Comparison of ENCODE assay signal across 8 cellular contexts in genomic region chr5:65482727-65483473, GRCh38. TPM values are rescaled to one million over a fixed set of nuclear protein-coding genes. Genes with fewer than 3 reads are reported as not detected.
A peak's percentile ranks its signal among the peaks of the same experiment; 100 is the strongest.
DNase-seq lines count a peak whose midpoint lies in the region; ATAC-seq and TF ChIP-seq lines count a peak whose summit lies in the region.

No MANE protein-coding gene starts in this region.

- no peak overlapping the region for H3K23ac ChIP-seq in trophoblast cell (ENCODE audit: low read length)

- no peaks in the 10 kb centered on the region for H3K27me3 Mint-ChIP-seq in activated CD4-positive, alpha-beta T cell treated with anti-CD3 and anti-CD28 coated beads for 36 hours
- H3K27me3 Mint-ChIP-seq in activated naive CD8-positive, alpha-beta T cell treated with anti-CD3 and anti-CD28 coated beads for 36 hours, result no peaks in the 10 kb centered on the region

- H3K18ac ChIP-seq in trophoblast cell (ENCODE audit: low read length), result peak overlapping the region; percentile 57

- TF ChIP-seq CTCF in NB4 (IDR thresholded peaks at IDR 0.05; ENCODE audit: low read depth, low read length), result no peak
- TF ChIP-seq CTCF in heart right ventricle (IDR thresholded peaks at IDR 0.05), result no peak

- H3K79me2 ChIP-seq in trophoblast cell (ENCODE audit: control insufficient read depth, insufficient read depth, low read length, poor library complexity), result peaks cover 7% of the 10 kb centered on the region

- H3K4me1 Mint-ChIP-seq in activated CD4-positive, alpha-beta T cell treated with anti-CD3 and anti-CD28 coated beads for 36 hours, result peaks cover 10% of the 10 kb centered on the region
- peaks cover 12% of the 10 kb centered on the region for H3K4me1 Mint-ChIP-seq in activated naive CD8-positive, alpha-beta T cell treated with anti-CD3 and anti-CD28 coated beads for 36 hours

- no peaks in the 10 kb centered on the region for H3K9me3 Mint-ChIP-seq in activated CD4-positive, alpha-beta T cell treated with anti-CD3 and anti-CD28 coated beads for 36 hours (ENCODE audit: low read depth)
- no peaks in the 10 kb centered on the region for H3K9me3 Mint-ChIP-seq in activated naive CD8-positive, alpha-beta T cell treated with anti-CD3 and anti-CD28 coated beads for 36 hours

- peak overlapping the region; percentile 53 for H3K4ac ChIP-seq in trophoblast cell (ENCODE audit: low read depth, low read length)

- H4K91ac ChIP-seq in trophoblast cell (ENCODE audit: low read depth, low read length), result peak overlapping the region; percentile 76

- H3K9ac ChIP-seq in trophoblast cell (ENCODE audit: low read length), result no peak overlapping the region

- 1% methylated on average over 12 of the region's 12 CpGs for WGBS in heart right ventricle, 2 donors
- WGBS in trophoblast cell (ENCODE audit: extremely low coverage, insufficient coverage, insufficient read length), result no CpG with 5 or more reads among the region's 12 CpGs

- H3K14ac ChIP-seq in trophoblast cell (ENCODE audit: low read length), result peak overlapping the region; percentile 80

- H3K4me3 ChIP-seq in NB4 (ENCODE audit: low read depth, low read length), result peak overlapping the region; percentile 89
- H3K4me3 ChIP-seq in heart right ventricle, result peak overlapping the region; percentile 44 to 73 (median 60)
- no peak overlapping the region for H3K4me3 ChIP-seq in trophoblast cell (ENCODE audit: low read depth, low read length)

- no peak for TF ChIP-seq POLR2A in NB4 (IDR thresholded peaks at IDR 0.05; ENCODE audit: extremely low read depth, insufficient read length)

- no peak overlapping the region for H2AFZ ChIP-seq in trophoblast cell (ENCODE audit: insufficient read depth, low read length, poor library complexity)

- H4K12ac ChIP-seq in trophoblast cell (ENCODE audit: low read depth, low read length), result peak overlapping the region; percentile 39

- peak overlapping the region; percentile 82 for H2BK120ac ChIP-seq in trophoblast cell (ENCODE audit: insufficient read depth, low read length, poor library complexity)

- H3K27ac Mint-ChIP-seq in activated CD4-positive, alpha-beta T cell treated with anti-CD3 and anti-CD28 coated beads for 36 hours, result peak overlapping the region; percentile 91
- peak overlapping the region; percentile 82 for H3K27ac Mint-ChIP-seq in activated naive CD8-positive, alpha-beta T cell treated with anti-CD3 and anti-CD28 coated beads for 36 hours

- peak; percentile 14 for DNase-seq in activated CD4-positive, alpha-beta T cell treated with anti-CD3 and anti-CD28 coated beads for 36 hours
- no peak for DNase-seq in activated CD4-positive, alpha-beta T cell treated with anti-CD3 and anti-CD28 coated beads for 48 hours
- DNase-seq in NB4 (ENCODE audit: low read depth) (peak; percentile 38), heart right ventricle (peak in 1 of 2 donors; percentile 30), trophoblast cell (peak; percentile 25 to 67)
- no peak for DNase-seq in activated naive CD8-positive, alpha-beta T cell treated with anti-CD3 and anti-CD28 coated beads for 36 hours

- peak overlapping the region; percentile 83 for H4K8ac ChIP-seq in trophoblast cell (ENCODE audit: low read depth, low read length)

- H3K36me3 Mint-ChIP-seq in activated CD4-positive, alpha-beta T cell treated with anti-CD3 and anti-CD28 coated beads for 36 hours (ENCODE audit: low read depth), result no peaks in the 10 kb centered on the region
- H3K36me3 Mint-ChIP-seq in activated naive CD8-positive, alpha-beta T cell treated with anti-CD3 and anti-CD28 coated beads for 36 hours, result no peaks in the 10 kb centered on the region

- CTCF ChIA-PET in activated CD4-positive, alpha-beta T cell treated with anti-CD3 and anti-CD28 coated beads for 36 hours (lab: Charles Lee), result interaction anchor here (0.6 to 3.0 kb wide), 26 partner anchors 10 to 700 kb away, joined by 3 to 43 read pairs (median 4); partner anchors contain the start of genes CENPK and PPWD1

- H3K79me1 ChIP-seq in trophoblast cell (ENCODE audit: low read length), result peaks cover 15% of the 10 kb centered on the region

- H2AK5ac ChIP-seq in trophoblast cell (ENCODE audit: low read length), result peak overlapping the region; percentile 50

- H3K27me3 ChIP-seq in heart right ventricle (no peaks in the 10 kb centered on the region), trophoblast cell (ENCODE audit: insufficient read depth, low read length) (no peaks in the 10 kb centered on the region)

- H3K9me3 ChIP-seq in heart right ventricle, result no peaks in the 10 kb centered on the region
- H3K9me3 ChIP-seq in trophoblast cell (ENCODE audit: insufficient read depth, low read depth, low read length), result peaks cover 2% of the 10 kb centered on the region

- H2BK12ac ChIP-seq in trophoblast cell (ENCODE audit: low read length), result peak overlapping the region; percentile 85

- H3K27ac ChIP-seq in heart right ventricle (peak overlapping the region; percentile 55 to 95 (median 88)), trophoblast cell (ENCODE audit: low read depth, low read length) (peak overlapping the region; percentile 93)

- H3K4me2 ChIP-seq in trophoblast cell (ENCODE audit: low read length), result peak overlapping the region; percentile 94

- intact Hi-C loops in activated CD4-positive, alpha-beta T cell treated with anti-CD3 and anti-CD28 coated beads for 36 hours (cut with DNase I, micrococcal nuclease), result loop anchor here (1.0 to 5.0 kb wide), 13 partner anchors 139 to 848 kb away; partner anchors contain the start of genes CWC27 (in 1 of the 2), SREK1IP1 (in 1 of the 2) and TRIM23 (in 1 of the 2)
- intact Hi-C loops in heart right ventricle (cut with DNase I), result loop anchor here (1.0 to 10.0 kb wide), 20 partner anchors 268 to 848 kb away; no protein-coding TSS in a partner anchor

- no peak overlapping the region for H3K4me3 Mint-ChIP-seq in activated CD4-positive, alpha-beta T cell treated with anti-CD3 and anti-CD28 coated beads for 36 hours
- H3K4me3 Mint-ChIP-seq in activated naive CD8-positive, alpha-beta T cell treated with anti-CD3 and anti-CD28 coated beads for 36 hours, result no peak overlapping the region

- H3K36me3 ChIP-seq in heart right ventricle, result no peaks in the 10 kb centered on the region
- no peaks in the 10 kb centered on the region for H3K36me3 ChIP-seq in trophoblast cell (ENCODE audit: control insufficient read depth in 1 of 2, insufficient read depth in 2 of 2, low read length in 2 of 2)

- POLR2A ChIA-PET in activated CD4-positive, alpha-beta T cell treated with anti-CD3 and anti-CD28 coated beads for 36 hours (lab: Charles Lee), result interaction anchor here (0.6 kb wide), 1 partner anchor 683 kb away, joined by 7 read pairs; no protein-coding TSS in a partner anchor

- H3K4me1 ChIP-seq in heart right ventricle (peaks cover 0 to 23% (median 14%) of the 10 kb centered on the region in 9 donors), trophoblast cell (ENCODE audit: control insufficient read depth in 1 of 2, insufficient read depth in 2 of 2, low read length in 2 of 2) (peaks cover under 1 to 2% of the 10 kb centered on the region in 2 experiments)

- peak; percentile 3 for ATAC-seq in activated CD4-positive, alpha-beta T cell treated with anti-CD3 and anti-CD28 coated beads for 36 hours
- ATAC-seq in heart right ventricle, result peak; percentile 30 to 68 (median 59)
- no peak for ATAC-seq in HG03571 (IDR thresholded peaks at IDR 0.05; ENCODE audit: unreplicated experiment)
- ATAC-seq in GM21360 (IDR thresholded peaks at IDR 0.05; ENCODE audit: unreplicated experiment), result no peak

- H2BK5ac ChIP-seq in trophoblast cell (ENCODE audit: low read depth, low read length, poor library complexity), result peak overlapping the region; percentile 91

RNA-seq across cellular contexts. Expression of gene ADAMTS6, which starts 1.2 kb away (rescaled TPM):
- 1 to 10 TPM in 1 of 2 experiments, under 1 TPM in 1; 0.96 to 1.3 TPM for total RNA-seq in activated CD4-positive, alpha-beta T cell treated with anti-CD3 and anti-CD28 coated beads for 36 hours
- total RNA-seq in activated naive CD8-positive, alpha-beta T cell treated with anti-CD3 and anti-CD28 coated beads for 36 hours, result 1 to 10 TPM; 1.5 to 1.6 TPM
- 1 to 10 TPM in 8 of 10 donors, under 1 TPM in 2; 0.85 to 4.1 (median 2.7) TPM for total RNA-seq in heart right ventricle
- polyA plus RNA-seq in heart right ventricle, result 1 to 10 TPM in 1 of 2 donors, under 1 TPM in 1; 0.25 to 1.0 TPM
- polyA plus RNA-seq in trophoblast cell (2013), result 31.5 and 32.4 TPM in 2 replicates

Comparison
In these comparisons a context has a peak if more than half of its experiments do, and no peak if none do; other contexts are left out.
1. DNase-seq: peak in activated CD4-positive, alpha-beta T cell treated with anti-CD3 and anti-CD28 coated beads for 36 hours (single experiment), NB4 (single experiment) and trophoblast cell (2 of 2); none in activated CD4-positive, alpha-beta T cell treated with anti-CD3 and anti-CD28 coated beads for 48 hours (single experiment) and activated naive CD8-positive, alpha-beta T cell treated with anti-CD3 and anti-CD28 coated beads for 36 hours (single experiment).
2. ATAC-seq: peak in activated CD4-positive, alpha-beta T cell treated with anti-CD3 and anti-CD28 coated beads for 36 hours (single experiment) and heart right ventricle (8 of 8); none in HG03571 (single experiment) and GM21360 (single experiment).